ENCODE assay signal across 8 cellular contexts in the genomic region with DNA sequence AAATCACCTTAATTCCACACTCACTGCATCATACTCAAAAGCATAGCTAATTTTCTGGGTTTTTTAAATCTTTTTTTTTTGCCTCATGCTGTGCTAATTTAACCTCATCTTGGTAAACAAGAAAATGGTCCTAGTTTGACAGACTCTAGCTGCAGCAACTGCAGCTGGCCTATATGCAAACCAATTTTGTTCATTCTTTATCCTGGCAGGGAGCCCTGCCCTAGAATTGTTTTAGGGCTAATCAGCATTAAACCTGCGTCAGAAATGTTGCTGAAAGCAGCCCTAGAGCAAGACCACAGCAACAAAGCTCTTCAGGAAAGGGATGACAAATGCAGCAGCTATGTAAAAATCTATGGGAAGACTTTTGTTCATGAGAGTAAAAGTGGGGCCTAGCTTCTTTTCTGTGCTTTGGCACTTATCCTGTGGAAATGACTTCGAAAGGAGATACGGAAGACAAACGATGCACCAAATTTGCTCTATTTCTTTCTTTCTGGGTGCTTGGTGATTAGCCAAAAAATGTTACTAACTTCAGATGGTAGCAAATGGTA.
DNase-seq lines count a peak whose midpoint lies in the region; ATAC-seq and TF ChIP-seq lines count a peak whose summit lies in the region.

No MANE protein-coding gene starts in this region.

- H3K27ac ChIP-seq in AG04450 (ENCODE audit: low read depth, low read length) (peak overlapping the region; percentile 94), ascending aorta (peak overlapping the region; percentile 59 to 64)

- no peaks in the 10 kb centered on the region for H3K9me3 ChIP-seq in AG04450 (ENCODE audit: control insufficient read depth, insufficient read depth, low read length)
- no peaks in the 10 kb centered on the region for H3K9me3 ChIP-seq in ascending aorta

- H3K36me3 ChIP-seq in ascending aorta, result no peaks in the 10 kb centered on the region

- POLR2A ChIA-PET in AG04450 (lab: Yijun Ruan, JAX), result interaction anchor here (0.6 to 1.8 kb wide), 9 partner anchors 9 to 195 kb away, joined by 3 to 12 read pairs (median 5); a partner anchor contains a TSS

- H3K4me1 ChIP-seq in ascending aorta, result peaks cover 0 to 34% of the 10 kb centered on the region in 2 donors

- no peak for ATAC-seq in HG02588 (IDR thresholded peaks at IDR 0.05; ENCODE audit: unreplicated experiment)
- no peak for ATAC-seq in HG03378 (IDR thresholded peaks at IDR 0.05; ENCODE audit: unreplicated experiment)
- ATAC-seq in left colon, result no peak

- H3K27me3 ChIP-seq in AG04450 (ENCODE audit: control insufficient read depth, insufficient read depth, low read length), result no peaks in the 10 kb centered on the region
- H3K27me3 ChIP-seq in ascending aorta, result no peaks in the 10 kb centered on the region

- DNase-seq in AG04450 (ENCODE audit: low read depth, low spot score), result peak; percentile 99
- DNase-seq in M059J (ENCODE audit: low read depth), result peak; percentile 99
- DNase-seq in ascending aorta (ENCODE audit: low spot score in 2 of 2), result peak in 1 of 2 donors; percentile 83
- peak; percentile 94 for DNase-seq in kidney glomerular epithelial cell (lab: John Stamatoyannopoulos, UW)
- DNase-seq in activated effector memory CD4-positive, alpha-beta T cell treated with anti-CD3 and anti-CD28 coated beads, Interleukin-2, amount 50 U/mL, for 16 hours, result no peak
- DNase-seq in left colon, result no peak

- TF ChIP-seq CTCF in AG04450 (IDR thresholded peaks at IDR 0.05; ENCODE audit: low read depth, low read length) (no peak), ascending aorta (IDR thresholded peaks at IDR 0.05) (no peak)

- CTCF ChIA-PET in AG04450 (lab: Charles Lee), result interaction anchor here (0.6 to 1.9 kb wide), 4 partner anchors 27 to 247 kb away, joined by 3 to 17 read pairs (median 3); no protein-coding TSS in a partner anchor

- intact Hi-C loops in ascending aorta (cut with DNase I), result loop anchor here (5.0 kb wide), 1 partner anchor 69 kb away; no protein-coding TSS in a partner anchor
- intact Hi-C loops in left colon (cut with DNase I, micrococcal nuclease), result no loop called here

- peak overlapping the region; percentile 12; the same call in 1 of the 2 replicates for H3K4me3 ChIP-seq in AG04450 (ENCODE audit: low read depth, low read length)
- H3K4me3 ChIP-seq in ascending aorta, result peak overlapping the region in 1 of 2 donors; percentile 2

Comparison
In these comparisons a context has a peak if more than half of its experiments do, and no peak if none do; other contexts are left out.
1. DNase-seq: peak in AG04450 (single experiment), M059J (single experiment) and kidney glomerular epithelial cell (single experiment); none in activated effector memory CD4-positive, alpha-beta T cell treated with anti-CD3 and anti-CD28 coated beads, Interleukin-2, amount 50 U/mL, for 16 hours (single experiment) and left colon (0 of 2).